Comparison of ENCODE assay signal across 7 cellular contexts in genomic region chrX:113990669-113991068, GRCh38.
DNase-seq lines count a peak whose midpoint lies in the region.
"Not testable (repeated sequence)": the region's sequence is repeated elsewhere in the genome, so short reads cannot be mapped to it uniquely, and the experiment has no call there.

No MANE protein-coding gene starts in this region.

- H3K4me2 ChIP-seq in neuronal stem cell (ENCODE audit: insufficient read depth, low read length, poor library complexity, severe bottlenecking): peak overlapping the region; percentile 26

- DNase-seq in ELF-1 (ENCODE audit: low read depth, low spot score) (peak; percentile 65), NCI-H82 (lab: John Stamatoyannopoulos, UW) (peak; percentile 75), ecto neural progenitor cell (ENCODE audit: low spot score) (peak; percentile 51), left kidney (ENCODE audit: low read depth, low spot score) (peak; percentile 3)
- not testable (repeated sequence) for DNase-seq in iPS DF 6.9 (ENCODE audit: low read depth, low spot score); neuronal stem cell (ENCODE audit: low spot score)

- not testable (repeated sequence) for H3K14ac ChIP-seq in neuronal stem cell (ENCODE audit: low read length)

- H4K91ac ChIP-seq in neuronal stem cell (ENCODE audit: low read depth, low read length, poor library complexity): not testable (repeated sequence)

- not testable (repeated sequence) for H3K18ac ChIP-seq in neuronal stem cell (ENCODE audit: low read length)

- H3K27ac ChIP-seq in HUES48 (ENCODE audit: low read depth, low read length) (peak overlapping the region; percentile 84), neuronal stem cell (replicated peaks; ENCODE audit: low read length) (peak overlapping the region; percentile 50)
- not testable (repeated sequence) for H3K27ac ChIP-seq in iPS DF 6.9 (ENCODE audit: low read length)

- H4K8ac ChIP-seq in neuronal stem cell (ENCODE audit: low read depth, low read length): not testable (repeated sequence)

- H3K9ac ChIP-seq in HUES48 (ENCODE audit: low read depth, low read length): peak overlapping the region; percentile 77
- H3K9ac ChIP-seq in neuronal stem cell (ENCODE audit: low read depth, low read length, poor library complexity): not testable (repeated sequence)

- WGBS in iPS DF 6.9 (ENCODE audit: insufficient coverage, insufficient read length): no CpG with 5 or more reads among the region's 5 CpGs
- no CpG with 5 or more reads among the region's 5 CpGs for WGBS in neuronal stem cell (ENCODE audit: extremely low coverage in 2 of 2, insufficient read length in 2 of 2, insufficient replicate concordance in 1 of 2), 2 donors

- H3K9me3 ChIP-seq in HUES48 (ENCODE audit: control insufficient read depth, insufficient read depth, low read length); iPS DF 6.9 (ENCODE audit: control insufficient read depth, insufficient read depth, low read length); neuronal stem cell (replicated peaks in 1 of 2; ENCODE audit: control insufficient read depth in 2 of 2, insufficient read depth in 1 of 2, low read depth in 1 of 2, low read length in 2 of 2): not testable (repeated sequence)

- not testable (repeated sequence) for H2AFZ ChIP-seq in neuronal stem cell (ENCODE audit: low read length)

- not testable (repeated sequence) for H2AK5ac ChIP-seq in neuronal stem cell (ENCODE audit: low read depth, low read length)

- not testable (repeated sequence) for H3K27me3 ChIP-seq in HUES48 (ENCODE audit: control insufficient read depth, insufficient read depth, low read length); iPS DF 6.9 (ENCODE audit: control insufficient read depth, insufficient read depth, low read length); neuronal stem cell (ENCODE audit: control insufficient read depth in 3 of 3, insufficient read depth in 3 of 3, low read depth in 1 of 3, low read length in 3 of 3)

- not testable (repeated sequence) for H3K23ac ChIP-seq in neuronal stem cell (ENCODE audit: low read depth, low read length, poor library complexity)

- not testable (repeated sequence) for H2BK15ac ChIP-seq in neuronal stem cell (ENCODE audit: low read length)

- peak overlapping the region; percentile 66 for H3K4me3 ChIP-seq in HUES48 (ENCODE audit: low read depth, low read length)
- peak overlapping the region; percentile 28; the same call in 1 of the 2 replicates for H3K4me3 ChIP-seq in iPS DF 6.9 (ENCODE audit: low read length)
- not testable (repeated sequence) for H3K4me3 ChIP-seq in neuronal stem cell (ENCODE audit: low read length in 2 of 2)

- not testable (repeated sequence) for H2BK120ac ChIP-seq in neuronal stem cell (ENCODE audit: low read depth, low read length)

- H3K4ac ChIP-seq in neuronal stem cell (ENCODE audit: low read length): not testable (repeated sequence)

- not testable (repeated sequence) for H2BK5ac ChIP-seq in neuronal stem cell (ENCODE audit: low read length)

- H2BK12ac ChIP-seq in neuronal stem cell (ENCODE audit: low read length): not testable (repeated sequence)

- not testable (repeated sequence) for H3K79me1 ChIP-seq in neuronal stem cell (ENCODE audit: low read depth, low read length)

- H3K4me1 ChIP-seq in HUES48 (ENCODE audit: control insufficient read depth, insufficient read depth, low read length): peaks cover 61% of the 10 kb centered on the region
- not testable (repeated sequence) for H3K4me1 ChIP-seq in iPS DF 6.9 (ENCODE audit: control insufficient read depth, insufficient read depth, low read length); neuronal stem cell (ENCODE audit: control insufficient read depth in 2 of 2, insufficient read depth in 1 of 2, low read depth in 1 of 2, low read length in 2 of 2)

- peaks cover 27% of the 10 kb centered on the region for H3K36me3 ChIP-seq in HUES48 (ENCODE audit: control insufficient read depth, insufficient read depth, low read length)
- not testable (repeated sequence) for H3K36me3 ChIP-seq in iPS DF 6.9 (ENCODE audit: control insufficient read depth, insufficient read depth, low read length); neuronal stem cell (replicated peaks in 1 of 2; ENCODE audit: control insufficient read depth in 2 of 2, insufficient read depth in 2 of 2, low read length in 2 of 2)
